In the genomic region with DNA sequence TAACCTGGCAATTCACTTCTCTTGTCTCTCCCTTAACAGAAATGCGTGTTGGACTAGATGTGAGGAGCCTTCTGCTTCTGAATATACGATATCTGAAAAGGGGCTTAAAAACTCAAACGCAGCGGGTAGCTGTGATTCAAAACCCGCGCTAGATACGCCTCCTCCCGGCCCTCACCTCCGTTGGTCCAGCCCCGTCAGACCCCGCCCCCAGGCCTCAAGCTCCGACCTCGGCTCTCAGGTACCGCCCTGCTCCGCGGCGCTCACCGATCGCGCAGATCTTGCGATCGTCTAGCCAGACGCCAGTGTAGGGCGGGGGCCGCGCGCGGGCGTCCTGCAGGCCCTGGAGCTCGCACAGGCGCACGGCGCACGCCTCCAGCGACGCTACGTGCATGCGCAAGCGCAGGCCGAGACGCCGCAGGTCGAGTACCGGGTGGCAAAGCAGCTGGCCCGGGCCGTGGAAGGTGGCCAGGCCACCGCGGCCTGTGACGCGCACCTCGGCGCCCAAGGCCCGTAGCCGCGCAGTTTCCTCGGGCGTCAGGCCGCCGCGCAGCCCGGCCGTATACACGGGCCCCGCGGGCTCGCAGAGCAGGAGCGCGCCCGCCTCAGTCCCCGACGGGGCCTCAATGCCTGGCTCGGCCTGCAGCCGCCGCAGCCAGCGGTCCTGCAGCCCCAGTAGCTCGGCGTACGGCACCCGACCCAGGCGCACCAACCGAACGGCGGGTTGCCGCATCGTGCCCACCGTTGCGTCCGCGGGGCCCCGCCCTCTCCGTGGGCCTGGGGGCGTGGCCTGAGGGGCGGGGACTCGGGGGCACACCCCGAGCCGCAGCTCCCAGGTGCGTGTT, we compare ENCODE assay signal across 8 cellular contexts. TPM values are rescaled to one million over a fixed set of nuclear protein-coding genes. Genes with fewer than 3 reads are reported as not detected.
DNase-seq lines count a peak whose midpoint lies in the region; TF ChIP-seq lines count a peak whose summit lies in the region.

A gene (minus strand): TSS at position 751 of the 842 bp plus-strand sequence. CDS start 21 bp downstream, at position 730.

- H3K9me3 Mint-ChIP-seq in activated naive CD4-positive, alpha-beta T cell treated with anti-CD3 and anti-CD28 coated beads, Interleukin-2, amount 10 ng/mL, durations not matched to agents 7 days and 5 days, result no peaks in the 10 kb centered on the region

- TF ChIP-seq CTCF in HFF-Myc (IDR thresholded peaks at IDR 0.05; ENCODE audit: low read depth, low read length, missing control alignments), result no peak

- CTCF ChIA-PET in activated naive CD4-positive, alpha-beta T cell treated with anti-CD3 and anti-CD28 coated beads, Interleukin-2, amount 10 ng/mL, durations not matched to agents 7 days and 5 days (lab: Charles Lee), result interaction anchor here (0.6 to 3.3 kb wide), 3 partner anchors 39 to 65 kb away, joined by 3 to 12 read pairs (median 5); no protein-coding TSS in a partner anchor

- peak within 1 kb of the TSS; percentile 66 for H3K4me3 ChIP-seq in HFF-Myc (replicated peaks; ENCODE audit: low read depth, low read length)

- DNase-seq in GM04503 (ENCODE audit: low read depth) (peak; percentile 82), HFF-Myc (ENCODE audit: extremely low read depth, low read depth) (peak; percentile 77), MV-4-11 (lab: John Stamatoyannopoulos, UW) (peak; percentile 91), SK-MEL-5 (ENCODE audit: low read depth, low spot score) (peak; percentile 99), globus pallidus (ENCODE audit: low spot score) (peak; percentile 91), non-pigmented ciliary epithelial cell (ENCODE audit: low read depth) (peak; percentile 80), superior temporal gyrus (ENCODE audit: extremely low spot score) (peak; percentile 85)
- peak; percentile 99 for DNase-seq in activated naive CD4-positive, alpha-beta T cell treated with anti-CD3 and anti-CD28 coated beads, Interleukin-2, amount 10 ng/mL, durations not matched to agents 7 days and 5 days

- in situ Hi-C loops in SK-MEL-5 (cut with HindIII; ENCODE audit: low pct_unique_long_range_greater_than_20kb, low sequenced_read_pairs), result loop anchor here (5.0 kb wide), 1 partner anchor 64 kb away; no protein-coding TSS in a partner anchor

- H3K36me3 Mint-ChIP-seq in activated naive CD4-positive, alpha-beta T cell treated with anti-CD3 and anti-CD28 coated beads, Interleukin-2, amount 10 ng/mL, durations not matched to agents 7 days and 5 days, result peaks cover 3% of the 10 kb centered on the region

- H3K27ac Mint-ChIP-seq in activated naive CD4-positive, alpha-beta T cell treated with anti-CD3 and anti-CD28 coated beads, Interleukin-2, amount 10 ng/mL, durations not matched to agents 7 days and 5 days, result peak within 1 kb of the TSS; percentile 93

- H3K4me3 Mint-ChIP-seq in activated naive CD4-positive, alpha-beta T cell treated with anti-CD3 and anti-CD28 coated beads, Interleukin-2, amount 10 ng/mL, durations not matched to agents 7 days and 5 days, result peak within 1 kb of the TSS; percentile 78

- peaks cover 23% of the 10 kb centered on the region for H3K4me1 Mint-ChIP-seq in activated naive CD4-positive, alpha-beta T cell treated with anti-CD3 and anti-CD28 coated beads, Interleukin-2, amount 10 ng/mL, durations not matched to agents 7 days and 5 days

- no peaks in the 10 kb centered on the region for H3K27me3 Mint-ChIP-seq in activated naive CD4-positive, alpha-beta T cell treated with anti-CD3 and anti-CD28 coated beads, Interleukin-2, amount 10 ng/mL, durations not matched to agents 7 days and 5 days

RNA-seq across cellular contexts. Expression of the gene that starts here (rescaled TPM):
- total RNA-seq in SK-MEL-5 (2014; rRNA removed; shearing (Covaris generic)), result 9.0 and 9.3 TPM in 2 replicates
- polyA plus RNA-seq in SK-MEL-5 (2015; cell fraction: cytosol; rRNA removed), result 7.6 and 10.1 TPM in 2 replicates
- 10.1 and 12.3 TPM in 2 replicates for polyA plus RNA-seq in SK-MEL-5 (2015; cell fraction: nucleus; rRNA removed)

Comparison
In these comparisons a context has a peak if more than half of its experiments do, and no peak if none do; other contexts are left out.
1. Peak in every context shown above with its lines: DNase-seq and H3K4me3 ChIP-seq.